18 cellular contexts compared by ENCODE assay signal in the genomic region with DNA sequence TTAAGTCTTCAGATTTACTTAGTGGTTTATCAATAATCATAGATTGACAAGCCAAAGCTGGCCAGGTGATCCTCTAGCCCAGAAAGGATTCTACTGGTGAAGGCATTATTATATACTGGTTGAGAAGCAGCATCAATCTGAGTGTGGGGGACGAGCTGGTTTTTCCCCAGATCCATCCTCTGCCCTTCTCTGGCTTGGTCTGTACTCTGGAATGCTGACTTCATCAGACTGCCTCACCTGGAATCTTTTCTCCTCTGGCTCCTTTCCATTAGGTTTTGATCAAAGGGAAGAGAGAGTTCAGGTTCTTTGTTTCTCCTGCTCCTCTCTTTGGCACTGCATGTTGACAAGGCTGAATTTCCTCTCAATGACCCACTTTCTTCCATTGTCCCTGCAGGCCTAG.
DNase-seq lines count a peak whose midpoint lies in the region; ATAC-seq and TF ChIP-seq lines count a peak whose summit lies in the region.
"Had no signal": no experiment of that assay in that cellular context is flagged by ENCODE, and none has a peak within 500 bp of the region (broad histone marks: within the 10 kb centered on the region; RNA-seq: fewer than 3 reads in every experiment).

No MANE protein-coding gene starts in this region.

- H3K27me3 ChIP-seq in body of pancreas, result no peaks in the 10 kb centered on the region
- H3K27me3 ChIP-seq in endodermal cell (ENCODE audit: control insufficient read depth, insufficient read depth, low read length, poor library complexity, severe bottlenecking), result no peaks in the 10 kb centered on the region
- H3K27me3 ChIP-seq: BLaER1 had no signal

- TF ChIP-seq POLR2A in body of pancreas (IDR thresholded peaks at IDR 0.05), result no peak

- no peaks in the 10 kb centered on the region for H3K27me3 Mint-ChIP-seq in endodermal cell (ENCODE audit: insufficient read depth)
- H3K27me3 Mint-ChIP-seq: B cell; CD4-positive, CD25-positive, alpha-beta regulatory T cell had no signal

- no peak for TF ChIP-seq CTCF in body of pancreas (IDR thresholded peaks at IDR 0.05)
- TF ChIP-seq CTCF in endodermal cell (conservative IDR thresholded peaks at IDR 0.05), result no peak

- no peaks in the 10 kb centered on the region for H3K9me3 Mint-ChIP-seq in endodermal cell
- H3K9me3 Mint-ChIP-seq: CD8-positive, alpha-beta T cell; HFFc6 had no signal

- WGBS in body of pancreas, 2 donors, result 52 to 63% methylated on average over 1 of the region's 1 CpG
- 100% methylated on average over 1 of the region's 1 CpG for WGBS in endodermal cell (ENCODE audit: insufficient coverage in 1 of 2, insufficient read length in 1 of 2), 2 experiments

- H3K4me3 ChIP-seq in body of pancreas (no peak overlapping the region), endodermal cell (ENCODE audit: low read length) (no peak overlapping the region)
- H3K4me3 ChIP-seq: BLaER1, HAP-1 had no signal

- intact Hi-C loops in body of pancreas (cut with DNase I), result no loop called here

- H3K9me3 ChIP-seq in body of pancreas (no peaks in the 10 kb centered on the region), endodermal cell (ENCODE audit: control insufficient read depth, low read length) (no peaks in the 10 kb centered on the region)
- H3K9me3 ChIP-seq: BLaER1, Caco-2, HAP-1 had no signal

- peaks cover 7% of the 10 kb centered on the region for H3K4me1 Mint-ChIP-seq in endodermal cell
- H3K4me1 Mint-ChIP-seq: B cell; CD4-positive, CD25-positive, alpha-beta regulatory T cell had no signal

- ATAC-seq in body of pancreas, result peak; percentile 42
- peak; percentile 75 for ATAC-seq in left lobe of liver
- ATAC-seq: CD8-positive, alpha-beta T cell had no signal

- peaks cover 20% of the 10 kb centered on the region for H3K4me1 ChIP-seq in body of pancreas
- no peaks in the 10 kb centered on the region for H3K4me1 ChIP-seq in endodermal cell (ENCODE audit: control insufficient read depth, insufficient read depth, low read length)
- H3K4me1 ChIP-seq: BLaER1, Caco-2, HAP-1 had no signal

- peak overlapping the region in 1 of 4 donors; percentile 25 for H3K27ac ChIP-seq in body of pancreas
- no peak overlapping the region for H3K27ac ChIP-seq in endodermal cell (ENCODE audit: low read depth, low read length)
- H3K27ac ChIP-seq: 22Rv1, BLaER1, C4-2B had no signal

- DNase-seq in NCI-H82 (lab: John Stamatoyannopoulos, UW) (peak; percentile 28), NCI-H82 treated with DMSO at 0.1 percent for 48 hours (lab: John Stamatoyannopoulos, UW; ENCODE audit: unreplicated experiment) (no peak), body of pancreas (no peak), left lobe of liver (ENCODE audit: low spot score) (no peak), NCI-H146 (lab: John Stamatoyannopoulos, UW) (no peak), endodermal cell (no peak)
- DNase-seq: Caco-2; CD4-positive, CD25-positive, alpha-beta regulatory T cell; CD8-positive, alpha-beta T cell; DMS153; DND-41; GOT3; HFFc6 had no signal

- H3K27ac Mint-ChIP-seq in endodermal cell, result no peak overlapping the region
- H3K27ac Mint-ChIP-seq: B cell; CD4-positive, CD25-positive, alpha-beta regulatory T cell; CD8-positive, alpha-beta T cell; HFFc6 had no signal

- H3K36me3 ChIP-seq in body of pancreas (replicated peaks in 1 of 2; ENCODE audit: insufficient read depth in 1 of 2, low read depth in 2 of 2) (no peaks in the 10 kb centered on the region), endodermal cell (ENCODE audit: control insufficient read depth, insufficient read depth, low read length) (no peaks in the 10 kb centered on the region)
- H3K36me3 ChIP-seq: BLaER1, HAP-1 had no signal

- no peak overlapping the region for H3K9ac ChIP-seq in endodermal cell (ENCODE audit: extremely low read depth, low read length, poor library complexity, severe bottlenecking)
- H3K9ac ChIP-seq: BLaER1 had no signal

- no peaks in the 10 kb centered on the region for H3K36me3 Mint-ChIP-seq in endodermal cell (ENCODE audit: low read depth)
- H3K36me3 Mint-ChIP-seq: CD4-positive, CD25-positive, alpha-beta regulatory T cell; CD8-positive, alpha-beta T cell had no signal

- no peak overlapping the region for H3K4me3 Mint-ChIP-seq in endodermal cell
- H3K4me3 Mint-ChIP-seq: B cell; CD4-positive, CD25-positive, alpha-beta regulatory T cell; CD8-positive, alpha-beta T cell; HFFc6 had no signal
